17 cellular contexts compared by ENCODE assay signal in genomic region chr3:189188466-189188865, GRCh38. TPM values are rescaled to one million over a fixed set of nuclear protein-coding genes. Genes with fewer than 3 reads are reported as not detected.
DNase-seq lines count a peak whose midpoint lies in the region; TF ChIP-seq lines count a peak whose summit lies in the region.
"Had no signal": no experiment of that assay in that cellular context is flagged by ENCODE, and none has a peak within 500 bp of the region (broad histone marks: within the 10 kb centered on the region; RNA-seq: fewer than 3 reads in every experiment).

No MANE protein-coding gene starts in this region.

- H2BK5ac ChIP-seq in trophoblast cell (ENCODE audit: low read depth, low read length, poor library complexity): no peak overlapping the region

- peaks cover 6% of the 10 kb centered on the region for H3K36me3 Mint-ChIP-seq in Caco-2 (ENCODE audit: insufficient read depth, unreplicated experiment)

- no peak overlapping the region for H3K14ac ChIP-seq in trophoblast cell (ENCODE audit: low read length)

- H2AFZ ChIP-seq in trophoblast cell (ENCODE audit: insufficient read depth, low read length, poor library complexity) (no peak overlapping the region), GM23248 (no peak overlapping the region)

- no peak overlapping the region for H2BK120ac ChIP-seq in trophoblast cell (ENCODE audit: insufficient read depth, low read length, poor library complexity)

- CTCF ChIA-PET in Caco-2 (lab: Charles Lee): no interaction called here

- H4K91ac ChIP-seq in trophoblast cell (ENCODE audit: low read depth, low read length): no peak overlapping the region

- H3K9me2 ChIP-seq in GM23248 (ENCODE audit: insufficient read depth): no peaks in the 10 kb centered on the region
- H3K9me2 ChIP-seq: SK-N-SH had no signal

- H3K18ac ChIP-seq in trophoblast cell (ENCODE audit: low read length): no peak overlapping the region

- no peaks in the 10 kb centered on the region for H3K79me2 ChIP-seq in trophoblast cell (ENCODE audit: control insufficient read depth, insufficient read depth, low read length, poor library complexity)
- H3K79me2 ChIP-seq in GM23248 (ENCODE audit: insufficient read depth): no peaks in the 10 kb centered on the region

- no peak overlapping the region for H2BK12ac ChIP-seq in trophoblast cell (ENCODE audit: low read length)

- H3K27me3 ChIP-seq in Caco-2 (replicated peaks; ENCODE audit: control insufficient read depth, insufficient read depth, low read length) (no peaks in the 10 kb centered on the region), right atrium auricular region (no peaks in the 10 kb centered on the region), trophoblast cell (ENCODE audit: insufficient read depth, low read length) (no peaks in the 10 kb centered on the region), GM23248 (replicated peaks; ENCODE audit: insufficient read depth) (no peaks in the 10 kb centered on the region)
- H3K27me3 ChIP-seq: suprapubic skin had no signal

- H3K9me3 Mint-ChIP-seq in Caco-2 (ENCODE audit: unreplicated experiment): peaks cover 37% of the 10 kb centered on the region

- POLR2A ChIA-PET in Caco-2 (lab: Charles Lee): no interaction called here

- H3K9ac ChIP-seq in trophoblast cell (ENCODE audit: low read length) (no peak overlapping the region), GM23248 (no peak overlapping the region)
- H3K9ac ChIP-seq: SK-N-SH had no signal

- H2AK5ac ChIP-seq in trophoblast cell (ENCODE audit: low read length): no peak overlapping the region

- H4K20me1 ChIP-seq in GM23248 (ENCODE audit: insufficient read depth): no peaks in the 10 kb centered on the region

- DNase-seq in Caco-2 (peak; percentile 49 to 70), amniotic epithelial cell (ENCODE audit: low read depth) (peak; percentile 97), right atrium auricular region (ENCODE audit: low spot score) (no peak), trophoblast cell (peak; percentile 58 to 93), nucleus accumbens (lab: John Stamatoyannopoulos, UW) (no peak), GM23248 (no peak), DMS53 treated with DMSO at 0.1 percent for 48 hours (lab: John Stamatoyannopoulos, UW; ENCODE audit: unreplicated experiment) (no peak), putamen (ENCODE audit: low spot score) (no peak)
- DNase-seq: activated gamma-delta T cell treated with Interleukin-2 at 50 U/mL for 16 hours; effector CD8-positive, alpha-beta T cell; foreskin melanocyte; NCI-H1436; NCI-H446; SK-N-SH; WERI-Rb-1 had no signal

- no peaks in the 10 kb centered on the region for H3K79me1 ChIP-seq in trophoblast cell (ENCODE audit: low read length)

- in situ Hi-C loops in GM23248 (cut with MboI): no loop called here

- H3F3A ChIP-seq in GM23248 (ENCODE audit: insufficient read depth): no peaks in the 10 kb centered on the region

- H3K4me2 ChIP-seq in trophoblast cell (ENCODE audit: low read length) (no peak overlapping the region), GM23248 (ENCODE audit: unreplicated experiment) (no peak overlapping the region)
- H3K4me2 ChIP-seq: SK-N-SH had no signal

- peak overlapping the region; percentile 86 for H3K27ac Mint-ChIP-seq in Caco-2 (ENCODE audit: unreplicated experiment)

- no peak for TF ChIP-seq CTCF in Caco-2 (IDR thresholded peaks at IDR 0.05; ENCODE audit: insufficient read depth in 1 of 2, low read depth in 1 of 2, low read length in 1 of 2, severe bottlenecking in 1 of 2, unreplicated experiment in 1 of 2)
- no peak for TF ChIP-seq CTCF in right atrium auricular region (IDR thresholded peaks at IDR 0.05)

- H3K4me3 ChIP-seq in Caco-2 (ENCODE audit: low read depth, low read length) (no peak overlapping the region), right atrium auricular region (no peak overlapping the region), trophoblast cell (ENCODE audit: low read depth, low read length) (no peak overlapping the region), GM23248 (no peak overlapping the region)
- H3K4me3 ChIP-seq: K562, suprapubic skin had no signal

- H3K9me3 ChIP-seq in Caco-2: peaks cover 6% of the 10 kb centered on the region
- H3K9me3 ChIP-seq in right atrium auricular region: peaks cover 0 to 19% of the 10 kb centered on the region in 2 donors
- H3K9me3 ChIP-seq in trophoblast cell (ENCODE audit: insufficient read depth, low read depth, low read length): no peaks in the 10 kb centered on the region
- peaks cover 3% of the 10 kb centered on the region for H3K9me3 ChIP-seq in GM23248 (ENCODE audit: low read depth)
- H3K9me3 ChIP-seq: SK-N-SH had no signal

- H3K36me3 ChIP-seq in Caco-2 (ENCODE audit: control insufficient read depth, insufficient read depth, low read length) (no peaks in the 10 kb centered on the region), right atrium auricular region (no peaks in the 10 kb centered on the region), trophoblast cell (ENCODE audit: control insufficient read depth in 1 of 2, insufficient read depth in 2 of 2, low read length in 2 of 2) (no peaks in the 10 kb centered on the region), GM23248 (ENCODE audit: low read depth) (no peaks in the 10 kb centered on the region)
- H3K36me3 ChIP-seq: suprapubic skin, WERI-Rb-1 had no signal

- peak overlapping the region; percentile 29 to 74 for H3K27ac ChIP-seq in right atrium auricular region
- no peak overlapping the region for H3K27ac ChIP-seq in trophoblast cell (ENCODE audit: low read depth, low read length)
- H3K27ac ChIP-seq in GM23248: no peak overlapping the region
- H3K27ac ChIP-seq: suprapubic skin, WERI-Rb-1 had no signal

- H3K4me1 Mint-ChIP-seq in Caco-2 (ENCODE audit: low read depth, unreplicated experiment): peaks cover 12% of the 10 kb centered on the region

- intact Hi-C loops in Caco-2 (cut with micrococcal nuclease; ENCODE audit: unreplicated experiment): loop anchor here (2.0 kb wide), 1 partner anchor 44 kb away; no protein-coding TSS in a partner anchor

- peak overlapping the region; percentile 63 for H3K4me3 Mint-ChIP-seq in Caco-2 (ENCODE audit: unreplicated experiment)

- BruUV-seq in Caco-2 (replicated peaks; lab: Mats Ljungman, UMichigan): no TSS peak

- H3K4me1 ChIP-seq in Caco-2 (peaks cover 20% of the 10 kb centered on the region), right atrium auricular region (no peaks in the 10 kb centered on the region), trophoblast cell (ENCODE audit: control insufficient read depth in 1 of 2, insufficient read depth in 2 of 2, low read length in 2 of 2) (peaks cover 0 to 3% of the 10 kb centered on the region in 2 experiments), GM23248 (ENCODE audit: insufficient read depth) (no peaks in the 10 kb centered on the region)

- H3K23ac ChIP-seq in trophoblast cell (ENCODE audit: low read length): no peak overlapping the region

- no peak overlapping the region for H4K8ac ChIP-seq in trophoblast cell (ENCODE audit: low read depth, low read length)

- no peaks in the 10 kb centered on the region for H3K27me3 Mint-ChIP-seq in Caco-2 (ENCODE audit: insufficient read depth, unreplicated experiment)

- no peak overlapping the region for H4K12ac ChIP-seq in trophoblast cell (ENCODE audit: low read depth, low read length)

- H3K4ac ChIP-seq in trophoblast cell (ENCODE audit: low read depth, low read length): no peak overlapping the region

RNA-seq across cellular contexts. Expression of gene TPRG1, which starts 16.7 kb away (rescaled TPM):
- total RNA-seq in Caco-2 (2022) (1.5 and 1.6 TPM in 2 replicates), right atrium auricular region (1 to 10 TPM in 1 of 2 donors, under 1 TPM in 1; 0.41 to 2.1 TPM)
- polyA plus RNA-seq in trophoblast cell (2013): 0.26 and 0.31 TPM in 2 replicates
- not detected in 2 replicates for total RNA-seq in GM23248 (2014; rRNA removed; shearing (Covaris generic))
- polyA plus RNA-seq in GM23248 (2016; fragmentation: Nextera tagmentation; extraction: Ambion mirVana): not detected in 2 replicates
- total RNA-seq: K562 had no signal

Comparison
In these comparisons a context has a peak if more than half of its experiments do, and no peak if none do; other contexts are left out.
1. DNase-seq: peak in Caco-2 (2 of 2), amniotic epithelial cell (single experiment) and trophoblast cell (2 of 2); none in right atrium auricular region (single experiment), nucleus accumbens (0 of 56), GM23248 (single experiment), DMS53 treated with DMSO at 0.1 percent for 48 hours (single experiment) and putamen (single experiment).
2. H3K27ac ChIP-seq: peak in right atrium auricular region (2 of 2); none in trophoblast cell (single experiment) and GM23248 (single experiment).